ENCODE assay signal across 1 cellular context in genomic region chr21:44261191-44261631, GRCh38.
TF ChIP-seq lines count a peak whose summit lies in the region.

No MANE protein-coding gene starts in this region.

TF ChIP-seq in HepG2, 621 proteins besides CTCF, POLR2A, EP300 and RAD21:
- TF ChIP-seq MIER3 (CRISPR knock-in tag; IDR thresholded peaks at IDR 0.05; ENCODE audit: borderline replicate concordance) (no peak), ZNF678 (CRISPR knock-in tag; IDR thresholded peaks at IDR 0.05) (no peak), DBP (CRISPR knock-in tag; IDR thresholded peaks at IDR 0.05; ENCODE audit: not compliant biosample characterization) (no peak), UBTF (CRISPR knock-in tag; IDR thresholded peaks at IDR 0.05) (no peak), E2F2 (CRISPR knock-in tag; IDR thresholded peaks at IDR 0.05; ENCODE audit: borderline replicate concordance) (no peak)
TF ChIP-seq in HepG2: peak in this region for 0.
